In the genomic region with DNA sequence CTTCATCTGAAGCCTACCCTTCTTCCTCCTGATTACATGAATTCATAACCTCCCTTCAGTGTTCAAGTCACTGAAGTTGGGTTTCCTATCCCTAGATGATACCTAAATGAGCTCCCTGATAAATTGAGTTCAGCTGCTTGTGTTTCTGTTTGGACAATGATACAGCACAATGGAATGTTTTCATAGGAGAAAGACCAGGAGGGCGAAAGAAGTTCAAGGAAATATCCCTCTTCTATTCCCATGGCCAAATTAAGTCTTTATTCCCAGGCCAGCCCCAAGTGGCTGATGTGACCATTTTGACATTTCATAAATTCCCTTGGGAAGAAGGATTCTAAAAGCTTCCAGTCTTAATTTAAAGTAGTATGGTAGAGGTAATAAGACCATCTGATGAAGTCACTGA, we compare ENCODE assay signal across 13 cellular contexts.
DNase-seq lines count a peak whose midpoint lies in the region; ATAC-seq and TF ChIP-seq lines count a peak whose summit lies in the region.
"Had no signal": no experiment of that assay in that cellular context is flagged by ENCODE, and none has a peak within 500 bp of the region (broad histone marks: within the 10 kb centered on the region; RNA-seq: fewer than 3 reads in every experiment).

No MANE protein-coding gene starts in this region.

- peaks cover 10% of the 10 kb centered on the region for H3K4me1 Mint-ChIP-seq in MCF 10A (ENCODE audit: insufficient read depth, unreplicated experiment)
- H3K4me1 Mint-ChIP-seq: activated T-helper 17 cell treated with anti-CD3 and anti-CD28 coated beads, Interleukin-2, amount 50 U/mL, for 72 hours; natural killer cell had no signal

- H3K9me3 Mint-ChIP-seq in MCF 10A (ENCODE audit: unreplicated experiment), result peaks cover 4% of the 10 kb centered on the region
- H3K9me3 Mint-ChIP-seq: activated T-helper 17 cell treated with anti-CD3 and anti-CD28 coated beads, Interleukin-2, amount 50 U/mL, for 72 hours had no signal

- no peaks in the 10 kb centered on the region for H3F3A ChIP-seq in smooth muscle cell (ENCODE audit: low read depth)

- no peaks in the 10 kb centered on the region for H4K20me1 ChIP-seq in smooth muscle cell (ENCODE audit: low read depth)

- WGBS in smooth muscle cell (ENCODE audit: low lambda C conversion rate), result 71% methylated on average over 1 of the region's 1 CpG

- H3K4me3 Mint-ChIP-seq in MCF 10A (ENCODE audit: unreplicated experiment), result no peak overlapping the region
- H3K4me3 Mint-ChIP-seq: activated T-helper 17 cell treated with anti-CD3 and anti-CD28 coated beads, Interleukin-2, amount 50 U/mL, for 72 hours; natural killer cell had no signal

- POLR2A ChIA-PET in MCF 10A (lab: Yijun Ruan, JAX), result interaction anchor here (1.0 kb wide), 2 partner anchors 37 to 175 kb away, joined by 4 to 5 read pairs; no protein-coding TSS in a partner anchor

- DNase-seq in HFF-Myc (ENCODE audit: extremely low read depth, low read depth) (peak; percentile 51), MCF 10A (ENCODE audit: unreplicated experiment) (peak; percentile 88), left cardiac atrium (no peak), thoracic aorta (ENCODE audit: low spot score) (no peak), smooth muscle cell (lab: John Stamatoyannopoulos, UW; ENCODE audit: unreplicated experiment) (no peak), tibial artery (no peak)
- DNase-seq in activated CD4-positive, alpha-beta T cell treated with anti-CD3 and anti-CD28 coated beads for 4 hours, result no peak
- DNase-seq: DMS79, natural killer cell, NCI-H187 treated with DMSO at 0.1 percent for 48 hours, PC-9, stomach had no signal

- H3K4me1 ChIP-seq in thoracic aorta (ENCODE audit: control insufficient read depth in 1 of 2, low read depth in 2 of 2), result peaks cover 13 to 27% of the 10 kb centered on the region in 2 donors
- no peaks in the 10 kb centered on the region for H3K4me1 ChIP-seq in smooth muscle cell (ENCODE audit: low read depth)
- peaks cover 0 to 22% (median 18%) of the 10 kb centered on the region in 4 donors for H3K4me1 ChIP-seq in tibial artery
- H3K4me1 ChIP-seq: stomach had no signal

- peak overlapping the region; percentile 53 for H3K27ac Mint-ChIP-seq in MCF 10A (ENCODE audit: low read depth, unreplicated experiment)
- H3K27ac Mint-ChIP-seq: activated T-helper 17 cell treated with anti-CD3 and anti-CD28 coated beads, Interleukin-2, amount 50 U/mL, for 72 hours; natural killer cell had no signal

- no peak overlapping the region for H3K9ac ChIP-seq in smooth muscle cell (ENCODE audit: low read depth)

- no peak overlapping the region for H2AFZ ChIP-seq in smooth muscle cell (ENCODE audit: low read depth)
- H2AFZ ChIP-seq: PC-9 had no signal

- no peaks in the 10 kb centered on the region for H3K27me3 Mint-ChIP-seq in MCF 10A (ENCODE audit: insufficient read depth, unreplicated experiment)

- H3K36me3 Mint-ChIP-seq in MCF 10A (ENCODE audit: insufficient read depth, unreplicated experiment), result no peaks in the 10 kb centered on the region
- H3K36me3 Mint-ChIP-seq: natural killer cell had no signal

- H3K27me3 ChIP-seq in thoracic aorta (replicated peaks; ENCODE audit: insufficient read depth), result no peaks in the 10 kb centered on the region
- no peaks in the 10 kb centered on the region for H3K27me3 ChIP-seq in smooth muscle cell (ENCODE audit: low read depth)
- no peaks in the 10 kb centered on the region for H3K27me3 ChIP-seq in tibial artery
- H3K27me3 ChIP-seq: stomach had no signal

- no peaks in the 10 kb centered on the region for H3K9me3 ChIP-seq in thoracic aorta
- H3K9me3 ChIP-seq in smooth muscle cell (replicated peaks; ENCODE audit: low read depth), result no peaks in the 10 kb centered on the region
- H3K9me3 ChIP-seq in tibial artery, result no peaks in the 10 kb centered on the region

- no peaks in the 10 kb centered on the region for H3K79me2 ChIP-seq in smooth muscle cell (ENCODE audit: low read depth)

- peak overlapping the region; percentile 47 to 49 for H3K27ac ChIP-seq in thoracic aorta
- H3K27ac ChIP-seq in smooth muscle cell (ENCODE audit: low read depth), result no peak overlapping the region
- H3K27ac ChIP-seq in tibial artery, result peak overlapping the region in 1 of 2 donors; percentile 36
- H3K27ac ChIP-seq: PC-9 had no signal

- ATAC-seq in left cardiac atrium (peak; percentile 30 to 94), thoracic aorta (ENCODE audit: insufficient number of reproducible peaks, low FRiP score, low read depth) (peak; percentile 51)
- ATAC-seq: activated T-helper 17 cell treated with anti-CD3 and anti-CD28 coated beads, Interleukin-2, amount 50 U/mL, for 72 hours; natural killer cell had no signal

- TF ChIP-seq CTCF in HFF-Myc (IDR thresholded peaks at IDR 0.05; ENCODE audit: low read depth, low read length, missing control alignments) (no peak), MCF 10A (IDR thresholded peaks at IDR 0.05; ENCODE audit: unreplicated experiment) (no peak), thoracic aorta (IDR thresholded peaks at IDR 0.05) (no peak), smooth muscle cell (IDR thresholded peaks at IDR 0.05; ENCODE audit: borderline replicate concordance, insufficient read depth, poor library complexity, severe bottlenecking) (no peak), tibial artery (IDR thresholded peaks at IDR 0.05) (no peak)

- H3K4me3 ChIP-seq in HFF-Myc (replicated peaks; ENCODE audit: low read depth, low read length) (no peak overlapping the region), thoracic aorta (no peak overlapping the region), smooth muscle cell (no peak overlapping the region), tibial artery (no peak overlapping the region)
- H3K4me3 ChIP-seq: PC-9, stomach had no signal

- no peaks in the 10 kb centered on the region for H3K36me3 ChIP-seq in thoracic aorta
- no peaks in the 10 kb centered on the region for H3K36me3 ChIP-seq in smooth muscle cell (ENCODE audit: low read depth)
- no peaks in the 10 kb centered on the region for H3K36me3 ChIP-seq in tibial artery
- H3K36me3 ChIP-seq: stomach had no signal

- no peak overlapping the region for H3K4me2 ChIP-seq in smooth muscle cell
- H3K4me2 ChIP-seq: PC-9 had no signal

- CTCF ChIA-PET in MCF 10A (lab: Yijun Ruan, JAX), result interaction anchor here (0.5 to 1.6 kb wide), 3 partner anchors 8 to 685 kb away, joined by 4 read pairs; a partner anchor contains a TSS

- BruUV-seq in MCF 10A (replicated peaks; lab: Mats Ljungman, UMichigan), result no TSS peak

- intact Hi-C loops in MCF 10A (cut with micrococcal nuclease) (no loop called here), left cardiac atrium (cut with DNase I) (no loop called here), tibial artery (cut with DNase I; ENCODE audit: low total_unique reads) (no loop called here)

Comparison
In these comparisons a context has a peak if more than half of its experiments do, and no peak if none do; other contexts are left out.
1. DNase-seq: peak in HFF-Myc (single experiment) and MCF 10A (single experiment); none in left cardiac atrium (single experiment), thoracic aorta (single experiment), smooth muscle cell (single experiment), activated CD4-positive, alpha-beta T cell treated with anti-CD3 and anti-CD28 coated beads for 4 hours (0 of 2) and tibial artery (0 of 2).